In genomic region chr1:209789245-209789644, GRCh38 we compare ENCODE assay signal across 31 cellular contexts. TPM values are rescaled to one million over a fixed set of nuclear protein-coding genes. Genes with fewer than 3 reads are reported as not detected.
"Had no signal": no experiment of that assay in that cellular context is flagged by ENCODE, and none has a peak within 500 bp of the region (broad histone marks: within the 10 kb centered on the region; RNA-seq: fewer than 3 reads in every experiment).

No MANE protein-coding gene starts in this region.

- ATAC-seq: Panc1 had no signal

- H3K36me3 Mint-ChIP-seq: brain had no signal

- H3K27ac Mint-ChIP-seq: activated CD4-positive, alpha-beta memory T cell treated with anti-CD3 and anti-CD28 coated beads for 36 hours; activated naive CD4-positive, alpha-beta T cell treated with anti-CD3 and anti-CD28 coated beads, Interleukin-2, amount 50 U/mL, for 24 hours; activated T-cell treated with anti-CD3 and anti-CD28 coated beads, Interleukin-2, amount 50 U/mL, for 72 hours; activated T-helper 2 cell treated with anti-CD3 and anti-CD28 coated beads, Interferon-gamma antibody, Interleukin-2, Interleukin-4, amounts not matched to agents 10 μg/mL and 5 μg/mL and 100 μg/mL, durations not matched to agents 14 hours and 24 hours and 36 hours; brain had no signal

- H3K4me3 Mint-ChIP-seq: activated CD4-positive, alpha-beta memory T cell treated with anti-CD3 and anti-CD28 coated beads for 36 hours; activated naive CD4-positive, alpha-beta T cell treated with anti-CD3 and anti-CD28 coated beads, Interleukin-2, amount 50 U/mL, for 24 hours; activated T-cell treated with anti-CD3 and anti-CD28 coated beads, Interleukin-2, amount 50 U/mL, for 72 hours; brain had no signal

- H3K9me3 Mint-ChIP-seq: activated CD4-positive, alpha-beta memory T cell treated with anti-CD3 and anti-CD28 coated beads for 36 hours; activated T-helper 2 cell treated with anti-CD3 and anti-CD28 coated beads, Interferon-gamma antibody, Interleukin-2, Interleukin-4, amounts not matched to agents 10 μg/mL and 5 μg/mL and 100 μg/mL, durations not matched to agents 14 hours and 24 hours and 36 hours had no signal

- H3K27ac ChIP-seq: SJCRH30, SK-N-MC, WERI-Rb-1 had no signal

- DNase-seq: activated CD4-positive, alpha-beta memory T cell treated with anti-CD3 and anti-CD28 coated beads for 36 hours; activated CD4-positive, alpha-beta T cell treated with anti-CD3 and anti-CD28 coated beads, Interleukin-2, amount 50 U/mL, for 1 hour; activated CD4-positive, CD25-positive, alpha-beta regulatory T cell; activated gamma-delta T cell; activated naive CD4-positive, alpha-beta T cell treated with Interleukin-2 at 50 U/mL for 16 hours; activated T-cell treated with anti-CD3 and anti-CD28 coated beads, Interleukin-2, amount 50 U/mL, for 1 hour; activated T-cell treated with anti-CD3 and anti-CD28 coated beads, Interleukin-2, amount 50 U/mL, for 72 hours; anterior cingulate cortex; caudate nucleus; Kasumi-1; KG1; MG63; NCI-H1048; NCI-H1105 treated with DMSO at 0.1 percent for 48 hours; NCI-H1436; NCI-H1694; NCI-H1930; NCI-H2081 treated with DMSO at 0.1 percent for 48 hours; NCI-H345; NCI-H524 treated with DMSO at 0.1 percent for 48 hours; SHP77; SJCRH30; WERI-Rb-1 had no signal

RNA-seq across cellular contexts. Expression of gene IRF6, which starts 16.7 kb away (rescaled TPM):
- total RNA-seq: SJCRH30 had no signal

RNA-seq across cellular contexts. Expression of gene TRAF3IP3, which starts 33.4 kb away (rescaled TPM):
- total RNA-seq: bronchial epithelial cell, NCI-H460, RPMI7951 had no signal
